1 cellular context compared by ENCODE assay signal in the genomic region with DNA sequence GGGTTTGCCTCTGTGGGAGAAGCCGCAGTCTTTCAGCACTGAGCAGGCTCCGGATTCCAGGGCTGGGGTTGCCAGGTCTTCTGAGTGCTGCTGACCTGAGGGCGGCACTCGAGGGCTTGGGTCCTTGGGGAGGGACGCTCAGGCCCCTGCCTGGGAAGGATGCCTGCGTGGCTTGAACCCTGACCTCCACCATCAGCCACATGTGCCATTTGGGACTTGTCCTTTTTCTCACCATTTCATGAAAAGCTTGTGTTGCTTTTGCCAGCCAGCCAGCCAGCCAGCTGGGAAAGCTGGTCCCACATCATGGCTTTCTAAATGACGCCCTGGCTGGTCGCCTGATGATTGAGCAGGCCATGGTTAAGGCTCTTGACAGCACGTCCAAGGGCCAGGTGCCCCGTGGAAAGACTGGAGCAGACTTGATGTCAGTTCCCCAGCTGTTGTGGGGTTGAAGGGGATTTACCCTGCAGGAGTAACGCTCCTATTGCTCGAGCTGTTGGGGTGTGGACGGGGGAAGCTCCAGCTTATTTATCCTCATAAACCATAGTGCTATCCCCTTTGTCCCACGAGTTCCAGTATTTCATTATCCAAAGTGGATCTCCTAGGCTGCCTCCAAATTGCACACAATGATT.
TF ChIP-seq lines count a peak whose summit lies in the region.

No MANE protein-coding gene starts in this region.

TF ChIP-seq in H1, 55 proteins besides CTCF, POLR2A, EP300 and RAD21 (continued from another document):
- TF ChIP-seq, protein P1, sequence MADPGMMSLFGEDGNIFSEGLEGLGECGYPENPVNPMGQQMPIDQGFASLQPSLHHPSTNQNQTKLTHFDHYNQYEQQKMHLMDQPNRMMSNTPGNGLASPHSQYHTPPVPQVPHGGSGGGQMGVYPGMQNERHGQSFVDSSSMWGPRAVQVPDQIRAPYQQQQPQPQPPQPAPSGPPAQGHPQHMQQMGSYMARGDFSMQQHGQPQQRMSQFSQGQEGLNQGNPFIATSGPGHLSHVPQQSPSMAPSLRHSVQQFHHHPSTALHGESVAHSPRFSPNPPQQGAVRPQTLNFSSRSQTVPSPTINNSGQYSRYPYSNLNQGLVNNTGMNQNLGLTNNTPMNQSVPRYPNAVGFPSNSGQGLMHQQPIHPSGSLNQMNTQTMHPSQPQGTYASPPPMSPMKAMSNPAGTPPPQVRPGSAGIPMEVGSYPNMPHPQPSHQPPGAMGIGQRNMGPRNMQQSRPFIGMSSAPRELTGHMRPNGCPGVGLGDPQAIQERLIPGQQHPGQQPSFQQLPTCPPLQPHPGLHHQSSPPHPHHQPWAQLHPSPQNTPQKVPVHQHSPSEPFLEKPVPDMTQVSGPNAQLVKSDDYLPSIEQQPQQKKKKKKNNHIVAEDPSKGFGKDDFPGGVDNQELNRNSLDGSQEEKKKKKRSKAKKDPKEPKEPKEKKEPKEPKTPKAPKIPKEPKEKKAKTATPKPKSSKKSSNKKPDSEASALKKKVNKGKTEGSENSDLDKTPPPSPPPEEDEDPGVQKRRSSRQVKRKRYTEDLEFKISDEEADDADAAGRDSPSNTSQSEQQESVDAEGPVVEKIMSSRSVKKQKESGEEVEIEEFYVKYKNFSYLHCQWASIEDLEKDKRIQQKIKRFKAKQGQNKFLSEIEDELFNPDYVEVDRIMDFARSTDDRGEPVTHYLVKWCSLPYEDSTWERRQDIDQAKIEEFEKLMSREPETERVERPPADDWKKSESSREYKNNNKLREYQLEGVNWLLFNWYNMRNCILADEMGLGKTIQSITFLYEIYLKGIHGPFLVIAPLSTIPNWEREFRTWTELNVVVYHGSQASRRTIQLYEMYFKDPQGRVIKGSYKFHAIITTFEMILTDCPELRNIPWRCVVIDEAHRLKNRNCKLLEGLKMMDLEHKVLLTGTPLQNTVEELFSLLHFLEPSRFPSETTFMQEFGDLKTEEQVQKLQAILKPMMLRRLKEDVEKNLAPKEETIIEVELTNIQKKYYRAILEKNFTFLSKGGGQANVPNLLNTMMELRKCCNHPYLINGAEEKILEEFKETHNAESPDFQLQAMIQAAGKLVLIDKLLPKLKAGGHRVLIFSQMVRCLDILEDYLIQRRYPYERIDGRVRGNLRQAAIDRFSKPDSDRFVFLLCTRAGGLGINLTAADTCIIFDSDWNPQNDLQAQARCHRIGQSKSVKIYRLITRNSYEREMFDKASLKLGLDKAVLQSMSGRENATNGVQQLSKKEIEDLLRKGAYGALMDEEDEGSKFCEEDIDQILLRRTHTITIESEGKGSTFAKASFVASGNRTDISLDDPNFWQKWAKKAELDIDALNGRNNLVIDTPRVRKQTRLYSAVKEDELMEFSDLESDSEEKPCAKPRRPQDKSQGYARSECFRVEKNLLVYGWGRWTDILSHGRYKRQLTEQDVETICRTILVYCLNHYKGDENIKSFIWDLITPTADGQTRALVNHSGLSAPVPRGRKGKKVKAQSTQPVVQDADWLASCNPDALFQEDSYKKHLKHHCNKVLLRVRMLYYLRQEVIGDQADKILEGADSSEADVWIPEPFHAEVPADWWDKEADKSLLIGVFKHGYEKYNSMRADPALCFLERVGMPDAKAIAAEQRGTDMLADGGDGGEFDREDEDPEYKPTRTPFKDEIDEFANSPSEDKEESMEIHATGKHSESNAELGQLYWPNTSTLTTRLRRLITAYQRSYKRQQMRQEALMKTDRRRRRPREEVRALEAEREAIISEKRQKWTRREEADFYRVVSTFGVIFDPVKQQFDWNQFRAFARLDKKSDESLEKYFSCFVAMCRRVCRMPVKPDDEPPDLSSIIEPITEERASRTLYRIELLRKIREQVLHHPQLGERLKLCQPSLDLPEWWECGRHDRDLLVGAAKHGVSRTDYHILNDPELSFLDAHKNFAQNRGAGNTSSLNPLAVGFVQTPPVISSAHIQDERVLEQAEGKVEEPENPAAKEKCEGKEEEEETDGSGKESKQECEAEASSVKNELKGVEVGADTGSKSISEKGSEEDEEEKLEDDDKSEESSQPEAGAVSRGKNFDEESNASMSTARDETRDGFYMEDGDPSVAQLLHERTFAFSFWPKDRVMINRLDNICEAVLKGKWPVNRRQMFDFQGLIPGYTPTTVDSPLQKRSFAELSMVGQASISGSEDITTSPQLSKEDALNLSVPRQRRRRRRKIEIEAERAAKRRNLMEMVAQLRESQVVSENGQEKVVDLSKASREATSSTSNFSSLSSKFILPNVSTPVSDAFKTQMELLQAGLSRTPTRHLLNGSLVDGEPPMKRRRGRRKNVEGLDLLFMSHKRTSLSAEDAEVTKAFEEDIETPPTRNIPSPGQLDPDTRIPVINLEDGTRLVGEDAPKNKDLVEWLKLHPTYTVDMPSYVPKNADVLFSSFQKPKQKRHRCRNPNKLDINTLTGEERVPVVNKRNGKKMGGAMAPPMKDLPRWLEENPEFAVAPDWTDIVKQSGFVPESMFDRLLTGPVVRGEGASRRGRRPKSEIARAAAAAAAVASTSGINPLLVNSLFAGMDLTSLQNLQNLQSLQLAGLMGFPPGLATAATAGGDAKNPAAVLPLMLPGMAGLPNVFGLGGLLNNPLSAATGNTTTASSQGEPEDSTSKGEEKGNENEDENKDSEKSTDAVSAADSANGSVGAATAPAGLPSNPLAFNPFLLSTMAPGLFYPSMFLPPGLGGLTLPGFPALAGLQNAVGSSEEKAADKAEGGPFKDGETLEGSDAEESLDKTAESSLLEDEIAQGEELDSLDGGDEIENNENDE (IDR thresholded peaks at IDR 0.05; ENCODE audit: insufficient replicate concordance, low read length) = no peak
- TF ChIP-seq NANOG (IDR thresholded peaks at IDR 0.05; ENCODE audit: insufficient read depth, low read depth, low read length, poor library complexity, severe bottlenecking) = no peak
- no peak for TF ChIP-seq CBX8 (IDR thresholded peaks at IDR 0.05; ENCODE audit: borderline replicate concordance, low read depth, low read length)
- TF ChIP-seq RBBP5 (IDR thresholded peaks at IDR 0.05; ENCODE audit: borderline replicate concordance, low read depth, low read length) = no peak
- TF ChIP-seq, protein P2, sequence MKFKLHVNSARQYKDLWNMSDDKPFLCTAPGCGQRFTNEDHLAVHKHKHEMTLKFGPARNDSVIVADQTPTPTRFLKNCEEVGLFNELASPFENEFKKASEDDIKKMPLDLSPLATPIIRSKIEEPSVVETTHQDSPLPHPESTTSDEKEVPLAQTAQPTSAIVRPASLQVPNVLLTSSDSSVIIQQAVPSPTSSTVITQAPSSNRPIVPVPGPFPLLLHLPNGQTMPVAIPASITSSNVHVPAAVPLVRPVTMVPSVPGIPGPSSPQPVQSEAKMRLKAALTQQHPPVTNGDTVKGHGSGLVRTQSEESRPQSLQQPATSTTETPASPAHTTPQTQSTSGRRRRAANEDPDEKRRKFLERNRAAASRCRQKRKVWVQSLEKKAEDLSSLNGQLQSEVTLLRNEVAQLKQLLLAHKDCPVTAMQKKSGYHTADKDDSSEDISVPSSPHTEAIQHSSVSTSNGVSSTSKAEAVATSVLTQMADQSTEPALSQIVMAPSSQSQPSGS (IDR thresholded peaks at IDR 0.05; ENCODE audit: low read length) = no peak
- TF ChIP-seq, protein P3, sequence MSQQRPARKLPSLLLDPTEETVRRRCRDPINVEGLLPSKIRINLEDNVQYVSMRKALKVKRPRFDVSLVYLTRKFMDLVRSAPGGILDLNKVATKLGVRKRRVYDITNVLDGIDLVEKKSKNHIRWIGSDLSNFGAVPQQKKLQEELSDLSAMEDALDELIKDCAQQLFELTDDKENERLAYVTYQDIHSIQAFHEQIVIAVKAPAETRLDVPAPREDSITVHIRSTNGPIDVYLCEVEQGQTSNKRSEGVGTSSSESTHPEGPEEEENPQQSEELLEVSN (IDR thresholded peaks at IDR 0.05) = no peak
- TF ChIP-seq CEBPB (IDR thresholded peaks at IDR 0.05; ENCODE audit: low read depth, low read length) = no peak
